In genomic region chr6:116633685-116634084, GRCh38 we compare ENCODE assay signal across 13 cellular contexts. TPM values are rescaled to one million over a fixed set of nuclear protein-coding genes. Genes with fewer than 3 reads are reported as not detected.
DNase-seq lines count a peak whose midpoint lies in the region; ATAC-seq and TF ChIP-seq lines count a peak whose summit lies in the region.
"Had no signal": no experiment of that assay in that cellular context is flagged by ENCODE, and none has a peak within 500 bp of the region (broad histone marks: within the 10 kb centered on the region; RNA-seq: fewer than 3 reads in every experiment).

No MANE protein-coding gene starts in this region.

- H3K27me3 Mint-ChIP-seq in endothelial cell (ENCODE audit: unreplicated experiment), result no peaks in the 10 kb centered on the region
- no peaks in the 10 kb centered on the region for H3K27me3 Mint-ChIP-seq in activated naive CD8-positive, alpha-beta T cell treated with anti-CD3 and anti-CD28 coated beads, Interleukin-2, amount 50 U/mL, for 24 hours

- H3K27ac ChIP-seq in SJCRH30, result no peak overlapping the region
- H3K27ac ChIP-seq: left lung, sigmoid colon had no signal

- peak overlapping the region; percentile 5 for H3K4me3 Mint-ChIP-seq in endothelial cell (ENCODE audit: unreplicated experiment)
- H3K4me3 Mint-ChIP-seq in activated naive CD8-positive, alpha-beta T cell treated with anti-CD3 and anti-CD28 coated beads, Interleukin-2, amount 50 U/mL, for 24 hours, result no peak overlapping the region
- H3K4me3 Mint-ChIP-seq: activated T-cell treated with anti-CD3 and anti-CD28 coated beads, Interleukin-2, amount 50 U/mL, for 72 hours had no signal

- H3K36me3 ChIP-seq in BE2C, result peaks cover 9% of the 10 kb centered on the region
- H3K36me3 ChIP-seq in SJCRH30, result peaks cover 10% of the 10 kb centered on the region

- no peaks in the 10 kb centered on the region for H3K9me3 Mint-ChIP-seq in endothelial cell (ENCODE audit: unreplicated experiment)
- H3K9me3 Mint-ChIP-seq in activated naive CD8-positive, alpha-beta T cell treated with anti-CD3 and anti-CD28 coated beads, Interleukin-2, amount 50 U/mL, for 24 hours, result no peaks in the 10 kb centered on the region
- H3K9me3 Mint-ChIP-seq: activated T-cell treated with anti-CD3 and anti-CD28 coated beads, Interleukin-2, amount 50 U/mL, for 72 hours had no signal

- TF ChIP-seq CTCF in BE2C (IDR thresholded peaks at IDR 0.05; ENCODE audit: low read depth, low read length), result peak; percentile 46
- TF ChIP-seq CTCF in endothelial cell (IDR thresholded peaks at IDR 0.05; ENCODE audit: unreplicated experiment), result no peak

- H3K27me3 ChIP-seq in BE2C (no peaks in the 10 kb centered on the region), SJCRH30 (no peaks in the 10 kb centered on the region)
- H3K27me3 ChIP-seq: left lung, sigmoid colon had no signal

- peaks cover 9% of the 10 kb centered on the region for H3K36me3 Mint-ChIP-seq in endothelial cell (ENCODE audit: low read depth, unreplicated experiment)
- peaks cover 27% of the 10 kb centered on the region for H3K36me3 Mint-ChIP-seq in activated naive CD8-positive, alpha-beta T cell treated with anti-CD3 and anti-CD28 coated beads, Interleukin-2, amount 50 U/mL, for 24 hours (ENCODE audit: low read depth)

- DNase-seq in BE2C (no peak), NCI-H69 (lab: John Stamatoyannopoulos, UW) (peak; percentile 11), endothelial cell (ENCODE audit: low spot score) (no peak), SJCRH30 (no peak), SW 1271 (lab: John Stamatoyannopoulos, UW) (no peak)
- no peak for DNase-seq in activated naive CD8-positive, alpha-beta T cell treated with anti-CD3 and anti-CD28 coated beads, Interleukin-2, amount 50 U/mL, for 24 hours
- DNase-seq: activated T-cell treated with anti-CD3 and anti-CD28 coated beads, Interleukin-2, amount 50 U/mL, for 72 hours; effector memory CD4-positive, alpha-beta T cell; left lung; NCI-H1436; sigmoid colon had no signal

- H3K9me3 ChIP-seq in BE2C, result no peaks in the 10 kb centered on the region
- H3K9me3 ChIP-seq in SJCRH30 (replicated peaks), result peaks cover 4% of the 10 kb centered on the region; the same call in 1 of the 2 replicates
- H3K9me3 ChIP-seq: left lung, sigmoid colon had no signal

- H3K4me3 ChIP-seq in BE2C (ENCODE audit: low read depth, low read length) (no peak overlapping the region), SJCRH30 (no peak overlapping the region)
- H3K4me3 ChIP-seq: left lung, sigmoid colon had no signal

- H3K27ac Mint-ChIP-seq in endothelial cell (ENCODE audit: unreplicated experiment), result no peak overlapping the region
- H3K27ac Mint-ChIP-seq in activated naive CD8-positive, alpha-beta T cell treated with anti-CD3 and anti-CD28 coated beads, Interleukin-2, amount 50 U/mL, for 24 hours, result no peak overlapping the region
- H3K27ac Mint-ChIP-seq: activated T-cell treated with anti-CD3 and anti-CD28 coated beads, Interleukin-2, amount 50 U/mL, for 72 hours had no signal

- peaks cover 18% of the 10 kb centered on the region for H3K4me1 Mint-ChIP-seq in endothelial cell (ENCODE audit: unreplicated experiment)
- no peaks in the 10 kb centered on the region for H3K4me1 Mint-ChIP-seq in activated naive CD8-positive, alpha-beta T cell treated with anti-CD3 and anti-CD28 coated beads, Interleukin-2, amount 50 U/mL, for 24 hours

- ATAC-seq in GM21447 (IDR thresholded peaks at IDR 0.05; ENCODE audit: unreplicated experiment) (peak; percentile 33), HG03139 (IDR thresholded peaks at IDR 0.05; ENCODE audit: unreplicated experiment) (no peak)
- no peak for ATAC-seq in activated naive CD8-positive, alpha-beta T cell treated with anti-CD3 and anti-CD28 coated beads, Interleukin-2, amount 50 U/mL, for 24 hours
- ATAC-seq: activated T-cell treated with anti-CD3 and anti-CD28 coated beads, Interleukin-2, amount 50 U/mL, for 72 hours; left lung had no signal

- H3K4me1 ChIP-seq in BE2C, result no peaks in the 10 kb centered on the region
- H3K4me1 ChIP-seq in SJCRH30, result no peaks in the 10 kb centered on the region
- H3K4me1 ChIP-seq: left lung, sigmoid colon had no signal

RNA-seq across cellular contexts. Expression of gene RSPH4A, which starts 17.4 kb away (rescaled TPM):
- not detected for polyA plus RNA-seq in BE2C (2012; ENCODE audit: insufficient read depth, insufficient read length, low read depth)
- 1.3 TPM for total RNA-seq in endothelial cell (ENCODE audit: unreplicated experiment)
- total RNA-seq in SJCRH30 (2014; rRNA removed; shearing (Covaris generic)), result 1.6 and 2.1 TPM in 2 replicates

RNA-seq across cellular contexts. Expression of gene ZUP1, which starts 34.9 kb away (rescaled TPM):
- polyA plus RNA-seq in BE2C (2012; ENCODE audit: insufficient read depth, insufficient read length, low read depth), result 4.2 TPM
- total RNA-seq in endothelial cell (ENCODE audit: unreplicated experiment), result 21.2 TPM
- total RNA-seq in SJCRH30 (2014; rRNA removed; shearing (Covaris generic)), result 24.0 and 26.0 TPM in 2 replicates

RNA-seq across cellular contexts. Expression of gene KPNA5, which starts 47.3 kb away (rescaled TPM):
- polyA plus RNA-seq in BE2C (2012; ENCODE audit: insufficient read depth, insufficient read length, low read depth), result 4.2 TPM
- total RNA-seq in endothelial cell (ENCODE audit: unreplicated experiment), result 11.4 TPM
- 11.6 and 11.9 TPM in 2 replicates for total RNA-seq in SJCRH30 (2014; rRNA removed; shearing (Covaris generic))
